Comparison of ENCODE assay signal across 8 cellular contexts in the genomic region with DNA sequence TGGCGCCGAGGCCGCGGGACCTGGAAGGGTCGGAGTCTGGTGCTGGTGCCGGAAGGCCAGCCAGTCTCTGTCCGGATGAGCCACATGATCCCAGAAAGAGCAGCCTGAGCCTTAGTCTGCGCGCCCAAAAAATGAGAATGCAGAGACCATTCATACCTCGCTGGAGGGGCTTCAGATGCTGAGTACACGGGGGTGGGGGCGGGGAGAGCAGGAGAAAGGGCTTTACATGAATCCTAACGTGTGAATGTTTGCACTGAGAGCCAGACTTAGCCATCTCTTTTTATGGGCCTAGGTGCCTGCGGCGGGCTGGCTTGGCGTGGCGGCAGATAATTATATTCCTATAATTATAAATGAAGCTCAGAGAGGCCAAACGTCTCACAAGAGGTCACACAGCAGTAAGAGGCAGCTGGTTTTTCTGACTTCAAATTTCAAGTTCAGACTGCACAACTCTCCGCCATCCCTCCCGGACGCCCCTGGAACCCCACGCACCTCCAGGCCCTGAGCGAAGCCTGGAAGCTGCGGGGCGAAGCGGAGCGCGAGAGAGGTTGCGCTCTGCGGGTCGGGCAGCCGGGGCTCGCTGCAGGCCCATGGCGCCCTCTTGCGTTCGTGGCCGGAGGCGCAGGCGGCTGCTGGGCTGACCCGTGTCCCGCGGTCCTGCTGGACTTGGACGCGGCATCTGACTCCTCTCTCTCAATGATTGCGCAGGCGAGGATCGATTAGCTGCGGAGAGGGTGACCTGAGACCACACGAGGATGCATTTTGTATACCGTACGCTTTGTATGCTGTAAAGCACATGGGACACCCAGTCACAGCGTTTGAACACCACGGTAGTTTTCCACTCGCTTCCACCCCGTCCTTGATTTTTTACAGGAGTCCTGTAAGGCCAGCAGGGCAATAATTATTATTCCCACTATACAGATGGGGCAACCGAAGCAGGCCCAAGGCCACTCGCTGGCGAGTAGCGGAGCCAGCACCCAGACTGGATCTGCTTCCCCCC.
DNase-seq lines count a peak whose midpoint lies in the region; ATAC-seq and TF ChIP-seq lines count a peak whose summit lies in the region.

No MANE protein-coding gene starts in this region.

- peak; percentile 59 for ATAC-seq in HG03354 (IDR thresholded peaks at IDR 0.05; ENCODE audit: poor library complexity, severe bottlenecking, unreplicated experiment)
- ATAC-seq in Panc1, result peak; percentile 90

- no TSS peak for BruUV-seq in Panc1 (replicated peaks; lab: Mats Ljungman, UMichigan)

- peaks cover 12% of the 10 kb centered on the region for H3K4me1 ChIP-seq in Panc1 (ENCODE audit: control insufficient read depth, insufficient read depth, low read length)
- peaks cover 23 to 33% (median 28%) of the 10 kb centered on the region in 4 donors for H3K4me1 ChIP-seq in stomach

- DNase-seq in Panc1 (ENCODE audit: low read depth, low spot score) (peak; percentile 33), activated gamma-delta T cell (lab: John Stamatoyannopoulos, UW) (peak; percentile 28), foreskin fibroblast (peak; percentile 43 to 84), nephron progenitor cell (peak; percentile 95), stomach (peak; percentile 83), OCI-M2 (lab: John Stamatoyannopoulos, UW; ENCODE audit: unreplicated experiment) (no peak)

- no peaks in the 10 kb centered on the region for H3K36me3 Mint-ChIP-seq in nephron progenitor cell (ENCODE audit: low read depth)

- H3K9me3 Mint-ChIP-seq in nephron progenitor cell, result no peaks in the 10 kb centered on the region

- peak overlapping the region; percentile 64 for H3K4me3 Mint-ChIP-seq in nephron progenitor cell

- H3K27me3 Mint-ChIP-seq in nephron progenitor cell (ENCODE audit: low read depth, poor library complexity), result peaks cover 81% of the 10 kb centered on the region

- TF ChIP-seq CTCF in GM12873 (IDR thresholded peaks at IDR 0.05; ENCODE audit: insufficient read depth, low read depth, low read length, missing control alignments) (peak; percentile 99), Panc1 (IDR thresholded peaks at IDR 0.05) (peak; percentile 99), foreskin fibroblast (IDR thresholded peaks at IDR 0.05; ENCODE audit: low read depth, low read length) (peak; percentile 99), nephron progenitor cell (IDR thresholded peaks at IDR 0.05) (peak; percentile 100), stomach (IDR thresholded peaks at IDR 0.05) (peak in 6 of 7 experiments; percentile 11 to 99 (median 94))

- intact Hi-C loops in Panc1 (cut with micrococcal nuclease; ENCODE audit: unreplicated experiment), result loop anchor here (2.0 to 5.0 kb wide), 3 partner anchors 183 to 323 kb away; no protein-coding TSS in a partner anchor
- intact Hi-C loops in stomach (cut with DNase I; ENCODE audit: low total_unique reads), result loop anchor here (5.0 to 10.0 kb wide), 2 partner anchors 176 to 278 kb away; no protein-coding TSS in a partner anchor

- H3K27ac ChIP-seq in Panc1 (ENCODE audit: low read length), result no peak overlapping the region; the same call in 1 of the 2 replicates
- no peak overlapping the region for H3K27ac ChIP-seq in stomach

- in situ Hi-C loops in Panc1 (cut with HindIII; ENCODE audit: low pct_unique_long_range_greater_than_20kb, low sequenced_read_pairs), result no loop called here

- CTCF ChIA-PET in Panc1 (lab: Charles Lee), result interaction anchor here (0.6 to 1.9 kb wide), 5 partner anchors 15 to 288 kb away, joined by 3 to 19 read pairs (median 3); a partner anchor contains a TSS

- H3K4me3 ChIP-seq in Panc1 (ENCODE audit: low read depth in 2 of 2, low read length in 2 of 2) (peak overlapping the region; percentile 44 to 56), foreskin fibroblast (ENCODE audit: low read depth in 1 of 2, low read length in 2 of 2) (peak overlapping the region; percentile 25 to 34), stomach (peak overlapping the region; percentile 33 to 49 (median 36))

- peaks cover 65% of the 10 kb centered on the region for H3K4me1 Mint-ChIP-seq in nephron progenitor cell

- no peak for TF ChIP-seq POLR2A in stomach (IDR thresholded peaks at IDR 0.05)

- peaks cover 1% of the 10 kb centered on the region for H3K27me3 ChIP-seq in Panc1 (ENCODE audit: control insufficient read depth, insufficient read depth, low read length)
- H3K27me3 ChIP-seq in stomach, result peaks cover 25 to 94% (median 66%) of the 10 kb centered on the region in 3 donors

- H3K36me3 ChIP-seq in Panc1 (ENCODE audit: control insufficient read depth, insufficient read depth, low read length) (no peaks in the 10 kb centered on the region), stomach (no peaks in the 10 kb centered on the region)

- no peak overlapping the region for H3K27ac Mint-ChIP-seq in nephron progenitor cell

- POLR2A ChIA-PET in Panc1 (lab: Charles Lee), result no interaction called here

- H3K9me3 ChIP-seq in Panc1 (ENCODE audit: control insufficient read depth, insufficient read depth, low read depth, low read length) (no peaks in the 10 kb centered on the region), stomach (no peaks in the 10 kb centered on the region)

- no peak for TF ChIP-seq EP300 in stomach (IDR thresholded peaks at IDR 0.05)

- WGBS in stomach, 5 donors, result 3 to 7% (median 3%) methylated on average over 34 to 59 of the region's 59 CpGs
